Comparison of ENCODE assay signal across 20 cellular contexts in genomic region chr2:239305771-239306170, GRCh38.
DNase-seq lines count a peak whose midpoint lies in the region; ATAC-seq, FAIRE-seq and TF ChIP-seq lines count a peak whose summit lies in the region.
"Had no signal": no experiment of that assay in that cellular context is flagged by ENCODE, and none has a peak within 500 bp of the region (broad histone marks: within the 10 kb centered on the region; RNA-seq: fewer than 3 reads in every experiment).

No MANE protein-coding gene starts in this region.

- 0 out of 22 replicates have a peak, but pooled peaks cover 0 to 2% (median 0%) of the 10 kb centered on the region in 11 experiments for H3K36me3 ChIP-seq in BLaER1 treated with 17β-estradiol and CSF1 and Interleukin-3, amounts not matched to agents 10 nM and 100 nM
- H3K36me3 ChIP-seq in adipocyte (ENCODE audit: control insufficient read depth, insufficient read depth, low read length, severe bottlenecking): no peaks in the 10 kb centered on the region
- H3K36me3 ChIP-seq in muscle layer of colon (ENCODE audit: insufficient read depth, low read length): no peaks in the 10 kb centered on the region
- no peaks in the 10 kb centered on the region for H3K36me3 ChIP-seq in gastrocnemius medialis
- H3K36me3 ChIP-seq: SJSA1 had no signal

- H3K4me1 ChIP-seq in BLaER1 treated with 17β-estradiol and CSF1 and Interleukin-3, amounts not matched to agents 10 nM and 100 nM: peaks cover 67 to 100% (median 100%) of the 10 kb centered on the region in 10 experiments
- H3K4me1 ChIP-seq in adipocyte (ENCODE audit: control insufficient read depth, insufficient read depth, low read length) (peaks cover 50% of the 10 kb centered on the region), muscle layer of colon (ENCODE audit: insufficient read depth, low read length) (peaks cover 81% of the 10 kb centered on the region), gastrocnemius medialis (peaks cover 70 to 73% of the 10 kb centered on the region in 2 donors)
- H3K4me1 ChIP-seq: foreskin keratinocyte, parathyroid adenoma had no signal

- H3K9me3 ChIP-seq in BLaER1 treated with 17β-estradiol and CSF1 and Interleukin-3, amounts not matched to agents 10 nM and 100 nM (replicated peaks in 1 of 11): no peaks in the 10 kb centered on the region
- H3K9me3 ChIP-seq in adipocyte (ENCODE audit: control insufficient read depth, low read length): no peaks in the 10 kb centered on the region
- no peaks in the 10 kb centered on the region for H3K9me3 ChIP-seq in muscle layer of colon (ENCODE audit: low read length)
- H3K9me3 ChIP-seq in gastrocnemius medialis: no peaks in the 10 kb centered on the region
- H3K9me3 ChIP-seq: body of pancreas, SJSA1 had no signal

- no peak for ATAC-seq in gastrocnemius medialis
- ATAC-seq in HG02970 (IDR thresholded peaks at IDR 0.05; ENCODE audit: low FRiP score, unreplicated experiment): no peak
- ATAC-seq: body of pancreas, foreskin keratinocyte had no signal

- H4K20me1 ChIP-seq in BLaER1 treated with 17β-estradiol and CSF1 and Interleukin-3, amounts not matched to agents 10 nM and 100 nM: peaks cover 50 to 100% (median 95%) of the 10 kb centered on the region in 11 experiments

- H3K4me2 ChIP-seq in BLaER1 treated with 17β-estradiol and CSF1 and Interleukin-3, amounts not matched to agents 10 nM and 100 nM: peak overlapping the region in 9 of 11 experiments; percentile 78 to 97 (median 88); a peak in 16 of 22 replicates
- H3K4me2 ChIP-seq: PC-9 had no signal

- FAIRE-seq in H54 (lab: Jason Lieb, UNC): no peak

- in situ Hi-C loops in gastrocnemius medialis (cut with MboI; ENCODE audit: low sequenced_read_pairs in 4 of 4): loop anchor here in 1 of 4 donors (10.0 kb wide), 1 partner anchor 81 kb away; no protein-coding TSS in a partner anchor

- peak overlapping the region in 3 of 11 experiments; percentile 70 to 76 (median 72); a peak in 4 of 22 replicates for H3K27ac ChIP-seq in BLaER1 treated with 17β-estradiol and CSF1 and Interleukin-3, amounts not matched to agents 10 nM and 100 nM
- H3K27ac ChIP-seq in muscle layer of colon (ENCODE audit: low read depth, low read length): peak overlapping the region; percentile 84
- H3K27ac ChIP-seq in gastrocnemius medialis: peak overlapping the region; percentile 94 to 99 (median 98)
- H3K27ac ChIP-seq: body of pancreas, coronary artery, foreskin keratinocyte, parathyroid adenoma, PC-9, SJSA1 had no signal

- H3K4me3 ChIP-seq in BLaER1 treated with 17β-estradiol and CSF1 and Interleukin-3, amounts not matched to agents 10 nM and 100 nM: no peak overlapping the region
- H3K4me3 ChIP-seq in adipocyte (ENCODE audit: low read length) (no peak overlapping the region), muscle layer of colon (ENCODE audit: low read depth in 1 of 2, low read length in 2 of 2) (peak overlapping the region; percentile 33 to 77), gastrocnemius medialis (peak overlapping the region; percentile 32 to 71 (median 65))
- H3K4me3 ChIP-seq: body of pancreas, coronary artery, PC-9, SJSA1 had no signal

- peaks cover 0 to 3% (median 0%) of the 10 kb centered on the region in 11 experiments; a peak in 1 of 22 replicates for H3K27me3 ChIP-seq in BLaER1 treated with 17β-estradiol and CSF1 and Interleukin-3, amounts not matched to agents 10 nM and 100 nM
- H3K27me3 ChIP-seq in adipocyte (replicated peaks; ENCODE audit: control insufficient read depth, insufficient read depth, low read length) (no peaks in the 10 kb centered on the region), muscle layer of colon (ENCODE audit: control insufficient read depth in 1 of 2, insufficient read depth in 2 of 2, low read length in 2 of 2) (no peaks in the 10 kb centered on the region), gastrocnemius medialis (no peaks in the 10 kb centered on the region)
- H3K27me3 ChIP-seq: body of pancreas, foreskin keratinocyte, SJSA1 had no signal

- H3K9ac ChIP-seq in BLaER1 treated with 17β-estradiol and CSF1 and Interleukin-3, amounts not matched to agents 10 nM and 100 nM: peak overlapping the region in 2 of 11 experiments; percentile 40 to 74; a peak in 3 of 22 replicates
- H3K9ac ChIP-seq in adipocyte (ENCODE audit: low read length) (peak overlapping the region; percentile 5), muscle layer of colon (ENCODE audit: low read length) (peak overlapping the region; percentile 63)
- H3K9ac ChIP-seq: parathyroid adenoma had no signal

- DNase-seq in adipocyte (ENCODE audit: low read depth) (no peak), gastrocnemius medialis (peak in 1 of 2 donors; percentile 35), pons (ENCODE audit: low spot score) (no peak), dermis blood vessel endothelial cell (no peak), H54 (ENCODE audit: insufficient read length, low spot score) (no peak)
- DNase-seq: activated CD4-positive, alpha-beta T cell treated with anti-CD3 and anti-CD28 coated beads for 4 hours; activated naive CD4-positive, alpha-beta T cell treated with anti-CD3 and anti-CD28 coated beads, Interleukin-2, amount 50 U/mL, for 16 hours; CD4-positive, alpha-beta T cell; DMS79 treated with DMSO at 0.1 percent for 48 hours; foreskin keratinocyte; NCI-H146; PC-9; stimulated activated CD4-positive, alpha-beta T cell treated with anti-CD3 and anti-CD28 coated beads, Interleukin-12 subunit alpha, Interleukin-12 subunit beta, amount 100 ng/mL, for 4 hours had no signal

- TF ChIP-seq CTCF in gastrocnemius medialis (IDR thresholded peaks at IDR 0.05 in 4 of 5, conservative IDR thresholded peaks at IDR 0.05 in 1 of 5): no peak

- intact Hi-C loops in gastrocnemius medialis (cut with DNase I; ENCODE audit: low total_unique reads): loop anchor here (5.0 kb wide), 2 partner anchors 78 to 1848 kb away; no protein-coding TSS in a partner anchor

- no peak for TF ChIP-seq POLR2A in gastrocnemius medialis (IDR thresholded peaks at IDR 0.05)
- no peak for TF ChIP-seq POLR2A in H54 (IDR thresholded peaks at IDR 0.05; ENCODE audit: low read depth, low read length)

Comparison
In these comparisons a context has a peak if more than half of its experiments do, and no peak if none do; other contexts are left out.
1. H3K4me3 ChIP-seq: peak in muscle layer of colon (2 of 2) and gastrocnemius medialis (4 of 4); none in BLaER1 treated with 17β-estradiol and CSF1 and Interleukin-3, amounts not matched to agents 10 nM and 100 nM (0 of 10) and adipocyte (single experiment).